11 cellular contexts compared by ENCODE assay signal in the genomic region with DNA sequence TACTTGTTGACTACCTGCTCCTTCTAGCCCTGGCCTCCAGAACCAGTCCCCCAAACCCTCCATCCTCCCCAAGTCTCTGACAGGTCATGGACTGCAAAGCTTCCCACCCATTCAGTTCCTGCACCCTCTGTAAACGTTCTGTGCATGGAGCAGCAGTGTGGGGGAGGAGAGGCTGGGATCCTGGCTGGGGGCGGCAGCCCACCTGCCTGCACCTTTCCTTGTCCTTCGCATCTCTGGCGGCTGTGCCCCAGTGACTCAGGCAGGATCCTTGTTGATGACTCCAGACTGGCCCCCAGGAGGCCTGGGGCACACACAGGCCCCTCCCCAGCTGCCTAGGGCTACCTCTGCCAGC. TPM values are rescaled to one million over a fixed set of nuclear protein-coding genes. Genes with fewer than 3 reads are reported as not detected.
A peak's percentile ranks its signal among the peaks of the same experiment; 100 is the strongest.
DNase-seq lines count a peak whose midpoint lies in the region; ATAC-seq, FAIRE-seq and TF ChIP-seq lines count a peak whose summit lies in the region.
"Had no signal": no experiment of that assay in that cellular context is flagged by ENCODE, and none has a peak within 500 bp of the region (broad histone marks: within the 10 kb centered on the region; RNA-seq: fewer than 3 reads in every experiment).

No MANE protein-coding gene starts in this region.

- no peak overlapping the region for H2BK20ac ChIP-seq in IMR-90 (ENCODE audit: low read depth, low read length)

- H3K27me3 ChIP-seq in IMR-90 (ENCODE audit: control insufficient read depth, insufficient read depth, low read length): no peaks in the 10 kb centered on the region; the same call in 1 of the 2 replicates
- H3K27me3 ChIP-seq in naive thymus-derived CD4-positive, alpha-beta T cell (ENCODE audit: control insufficient read depth in 2 of 2, insufficient read depth in 2 of 2, low read length in 2 of 2): no peaks in the 10 kb centered on the region
- H3K27me3 ChIP-seq: MG63 had no signal

- H3K27ac ChIP-seq in IMR-90 (ENCODE audit: insufficient read depth, low read length): no peak overlapping the region
- no peak overlapping the region for H3K27ac ChIP-seq in naive thymus-derived CD4-positive, alpha-beta T cell (ENCODE audit: low read depth, low read length)
- H3K27ac ChIP-seq: esophagus squamous epithelium had no signal

- no peak overlapping the region for H3K18ac ChIP-seq in IMR-90 (ENCODE audit: low read depth, low read length)

- no peak overlapping the region for H2BK15ac ChIP-seq in IMR-90 (ENCODE audit: low read depth, low read length)

- H4K5ac ChIP-seq in IMR-90 (ENCODE audit: low read depth, low read length): no peak overlapping the region

- H2BK5ac ChIP-seq in IMR-90 (ENCODE audit: low read depth, low read length, poor library complexity, severe bottlenecking): no peak overlapping the region

- H3K4me1 Mint-ChIP-seq in Calu3 (ENCODE audit: low read depth, unreplicated experiment) (peaks cover 40% of the 10 kb centered on the region), CD14-positive monocyte (peaks cover 28% of the 10 kb centered on the region)
- peaks cover 18% of the 10 kb centered on the region for H3K4me1 Mint-ChIP-seq in activated naive CD8-positive, alpha-beta T cell treated with anti-CD3 and anti-CD28 coated beads, Interleukin-2, amount 50 U/mL, for 24 hours
- H3K4me1 Mint-ChIP-seq in naive thymus-derived CD4-positive, alpha-beta T cell: peaks cover 9 to 29% (median 14%) of the 10 kb centered on the region in 7 donors

- H3K27me3 Mint-ChIP-seq in Calu3 (ENCODE audit: unreplicated experiment) (no peaks in the 10 kb centered on the region), CD14-positive monocyte (ENCODE audit: low read depth in 3 of 3) (peaks cover 3 to 14% (median 4%) of the 10 kb centered on the region in 3 donors)
- no peaks in the 10 kb centered on the region for H3K27me3 Mint-ChIP-seq in activated naive CD8-positive, alpha-beta T cell treated with anti-CD3 and anti-CD28 coated beads, Interleukin-2, amount 50 U/mL, for 24 hours
- H3K27me3 Mint-ChIP-seq in naive thymus-derived CD4-positive, alpha-beta T cell: peaks cover 0 to 2% (median 0%) of the 10 kb centered on the region in 5 donors

- POLR2A ChIA-PET in IMR-90 (lab: Charles Lee; ENCODE audit: unreplicated experiment): interaction anchor here (0.6 kb wide), 1 partner anchor 87 kb away, joined by 5 read pairs; no protein-coding TSS in a partner anchor
- POLR2A ChIA-PET in naive thymus-derived CD4-positive, alpha-beta T cell (lab: Charles Lee): interaction anchor here (1.2 to 3.2 kb wide), 4 partner anchors 9 to 22 kb away, joined by 3 to 17 read pairs (median 6); partner anchors contain the start of gene PAQR4

- dilution Hi-C loops in IMR-90 (cut with HindIII; ENCODE audit: low sequenced_read_pairs, unreplicated experiment): no loop called here

- H3K36me3 ChIP-seq in IMR-90 (ENCODE audit: control insufficient read depth, insufficient read depth, low read length): no peaks in the 10 kb centered on the region
- H3K36me3 ChIP-seq in naive thymus-derived CD4-positive, alpha-beta T cell (ENCODE audit: control insufficient read depth in 2 of 3, insufficient read depth in 3 of 3, low read length in 3 of 3): no peaks in the 10 kb centered on the region
- H3K36me3 ChIP-seq: esophagus squamous epithelium had no signal

- in situ Hi-C loops in IMR-90 (cut with MboI; ENCODE audit: low sequenced_read_pairs): no loop called here

- no peak overlapping the region for H3K4me2 ChIP-seq in IMR-90 (ENCODE audit: low read depth, low read length)
- H3K4me2 ChIP-seq: SK-N-SH had no signal

- H3K9me1 ChIP-seq in IMR-90 (ENCODE audit: insufficient read depth, low read length): 0 out of 2 replicates have a peak, but pooled peaks cover 4% of the 10 kb centered on the region

- DNase-seq in Calu3 (no peak), IMR-90 (no peak), frontal cortex (ENCODE audit: low spot score in 2 of 2) (no peak), cerebellar cortex (ENCODE audit: low spot score) (no peak), CD14-positive monocyte (ENCODE audit: low spot score) (no peak)
- DNase-seq in activated naive CD8-positive, alpha-beta T cell treated with anti-CD3 and anti-CD28 coated beads, Interleukin-2, amount 50 U/mL, for 24 hours: no peak
- DNase-seq in naive thymus-derived CD4-positive, alpha-beta T cell: no peak
- DNase-seq: DMS153, esophagus squamous epithelium, MG63, SK-N-SH had no signal

- peak overlapping the region; percentile 85 for H2AK9ac ChIP-seq in IMR-90 (replicated peaks; ENCODE audit: low read depth, low read length, poor library complexity)

- no peak overlapping the region for H2BK120ac ChIP-seq in IMR-90 (ENCODE audit: low read depth, low read length)

- TF ChIP-seq CTCF in Calu3 (IDR thresholded peaks at IDR 0.05; ENCODE audit: unreplicated experiment): no peak
- TF ChIP-seq CTCF in IMR-90 (conservative IDR thresholded peaks at IDR 0.05; ENCODE audit: low read depth, low read length): no peak
- TF ChIP-seq CTCF in CD14-positive monocyte (IDR thresholded peaks at IDR 0.05): no peak

- FAIRE-seq in frontal cortex (lab: Jason Lieb, UNC): no peak

- H4K20me1 ChIP-seq in IMR-90 (ENCODE audit: insufficient read depth, low read length): no peaks in the 10 kb centered on the region

- ATAC-seq in IMR-90 (ENCODE audit: low read depth): no peak
- ATAC-seq in activated naive CD8-positive, alpha-beta T cell treated with anti-CD3 and anti-CD28 coated beads, Interleukin-2, amount 50 U/mL, for 24 hours: no peak
- ATAC-seq in naive thymus-derived CD4-positive, alpha-beta T cell: no peak

- H3K36me3 Mint-ChIP-seq in Calu3 (ENCODE audit: insufficient read depth, unreplicated experiment) (peaks cover 37% of the 10 kb centered on the region), CD14-positive monocyte (no peaks in the 10 kb centered on the region)
- H3K36me3 Mint-ChIP-seq in activated naive CD8-positive, alpha-beta T cell treated with anti-CD3 and anti-CD28 coated beads, Interleukin-2, amount 50 U/mL, for 24 hours (ENCODE audit: low read depth): peaks cover 13% of the 10 kb centered on the region
- H3K36me3 Mint-ChIP-seq in naive thymus-derived CD4-positive, alpha-beta T cell: peaks cover 0 to 3% (median 0%) of the 10 kb centered on the region in 5 donors

- H3K4ac ChIP-seq in IMR-90 (ENCODE audit: low read depth, low read length): no peak overlapping the region

- BruUV-seq in Calu3 (replicated peaks; lab: Mats Ljungman, UMichigan) (no TSS peak), IMR-90 (replicated peaks; lab: Mats Ljungman, UMichigan) (no TSS peak)

- H3K56ac ChIP-seq in IMR-90 (ENCODE audit: extremely low read depth, insufficient read depth, low read length): no peak overlapping the region

- H3K9ac ChIP-seq in IMR-90 (ENCODE audit: low read depth, low read length): no peak overlapping the region
- H3K9ac ChIP-seq: SK-N-SH had no signal

- H4K8ac ChIP-seq in IMR-90 (ENCODE audit: low read depth in 2 of 2, low read length in 2 of 2): peak overlapping the region in 1 of 2 experiments; percentile 99; a peak in 1 of 4 replicates

- H3K9me3 Mint-ChIP-seq in Calu3 (ENCODE audit: low read depth, unreplicated experiment) (no peaks in the 10 kb centered on the region), CD14-positive monocyte (no peaks in the 10 kb centered on the region)
- H3K9me3 Mint-ChIP-seq in activated naive CD8-positive, alpha-beta T cell treated with anti-CD3 and anti-CD28 coated beads, Interleukin-2, amount 50 U/mL, for 24 hours: no peaks in the 10 kb centered on the region
- H3K9me3 Mint-ChIP-seq in naive thymus-derived CD4-positive, alpha-beta T cell: peaks cover 0 to 2% (median 0%) of the 10 kb centered on the region in 11 donors

- peak overlapping the region; percentile 61 for H3K27ac Mint-ChIP-seq in Calu3 (ENCODE audit: unreplicated experiment)
- H3K27ac Mint-ChIP-seq in activated naive CD8-positive, alpha-beta T cell treated with anti-CD3 and anti-CD28 coated beads, Interleukin-2, amount 50 U/mL, for 24 hours: peak overlapping the region; percentile 80
- peak overlapping the region in 4 of 9 donors; percentile 70 to 88 (median 82) for H3K27ac Mint-ChIP-seq in naive thymus-derived CD4-positive, alpha-beta T cell
- peak overlapping the region in 1 of 7 donors; percentile 59 for H3K27ac Mint-ChIP-seq in CD14-positive monocyte

- peak overlapping the region; percentile 74; the same call in 1 of the 2 replicates for H2AK5ac ChIP-seq in IMR-90 (ENCODE audit: low read depth, low read length)

- peaks cover 6% of the 10 kb centered on the region for H3K4me1 ChIP-seq in IMR-90 (ENCODE audit: control insufficient read depth, insufficient read depth, low read length)
- H3K4me1 ChIP-seq in naive thymus-derived CD4-positive, alpha-beta T cell (ENCODE audit: control insufficient read depth in 2 of 2, insufficient read depth in 2 of 2, low read length in 2 of 2): peaks cover 5 to 6% of the 10 kb centered on the region in 2 donors

- intact Hi-C loops in Calu3 (cut with micrococcal nuclease; ENCODE audit: unreplicated experiment) (no loop called here), IMR-90 (cut with micrococcal nuclease) (no loop called here), CD14-positive monocyte (cut with micrococcal nuclease) (loop anchor here in 1 of 2 donors (2.0 kb wide), 1 partner anchor 13 kb away; the partner anchor contains the start of gene PAQR4)
- intact Hi-C loops in naive thymus-derived CD4-positive, alpha-beta T cell (cut with micrococcal nuclease): loop anchor here (2.0 to 5.0 kb wide), 3 partner anchors 23 to 100 kb away; partner anchors contain the start of genes FLYWCH1 (in 1 of the 2) and FLYWCH2 (in 1 of the 2)

- 80% methylated on average over 2 of the region's 4 CpGs; no CpG with 5 or more reads in 1 of the 2 experiments for WGBS in IMR-90 (ENCODE audit: extremely low coverage in 2 of 2, insufficient read length in 1 of 2), 2 experiments

- CTCF ChIA-PET in Calu3 (lab: Charles Lee) (interaction anchor here (2.1 kb wide), 1 partner anchor 12 kb away, joined by 10 read pairs; no protein-coding TSS in a partner anchor), IMR-90 (lab: Yijun Ruan, JAX) (no interaction called here)
- CTCF ChIA-PET in naive thymus-derived CD4-positive, alpha-beta T cell (lab: Charles Lee): interaction anchor here (0.8 to 1.2 kb wide), 2 partner anchors 10 to 55 kb away, joined by 3 read pairs; no protein-coding TSS in a partner anchor

- no peak for TF ChIP-seq POLR2A in IMR-90 (IDR thresholded peaks at IDR 0.05; ENCODE audit: low read depth, low read length)

- no peaks in the 10 kb centered on the region for H3K9me3 ChIP-seq in IMR-90 (ENCODE audit: control insufficient read depth, insufficient read depth, low read length)
- H3K9me3 ChIP-seq in naive thymus-derived CD4-positive, alpha-beta T cell (ENCODE audit: control insufficient read depth in 2 of 3, low read length in 3 of 3): no peaks in the 10 kb centered on the region
- H3K9me3 ChIP-seq: esophagus squamous epithelium, MG63, SK-N-SH had no signal

- H4K91ac ChIP-seq in IMR-90 (ENCODE audit: insufficient read depth, low read depth, low read length): no peak overlapping the region

- no peak for TF ChIP-seq RAD21 in IMR-90 (IDR thresholded peaks at IDR 0.05; ENCODE audit: low read length)

- peaks cover 14 to 22% of the 10 kb centered on the region in 2 experiments for H3K79me1 ChIP-seq in IMR-90 (ENCODE audit: low read depth in 1 of 2, low read length in 2 of 2)

- no peak overlapping the region for H3K14ac ChIP-seq in IMR-90 (replicated peaks; ENCODE audit: low read depth, low read length)

- H2AFZ ChIP-seq in IMR-90 (replicated peaks; ENCODE audit: low read length, poor library complexity): peak overlapping the region; percentile 41

- H3K4me3 ChIP-seq in IMR-90 (ENCODE audit: insufficient read depth, low read depth, low read length): no peak overlapping the region
- H3K4me3 ChIP-seq in naive thymus-derived CD4-positive, alpha-beta T cell (ENCODE audit: low read length): no peak overlapping the region
- H3K4me3 ChIP-seq: esophagus squamous epithelium had no signal

- peak overlapping the region; percentile 15; the same call in 1 of the 2 replicates for H3K23ac ChIP-seq in IMR-90 (ENCODE audit: low read depth, low read length)

- H3K4me3 Mint-ChIP-seq in Calu3 (ENCODE audit: low read depth, unreplicated experiment) (peak overlapping the region; percentile 88), CD14-positive monocyte (no peak overlapping the region)
- peak overlapping the region; percentile 74 for H3K4me3 Mint-ChIP-seq in activated naive CD8-positive, alpha-beta T cell treated with anti-CD3 and anti-CD28 coated beads, Interleukin-2, amount 50 U/mL, for 24 hours
- H3K4me3 Mint-ChIP-seq in naive thymus-derived CD4-positive, alpha-beta T cell: peak overlapping the region; percentile 39 to 88 (median 76)

RNA-seq across cellular contexts. Expression of gene PKMYT1, which starts 1.6 kb away (rescaled TPM):
- total RNA-seq in Calu3 (2022) (91.2 and 107 TPM in 2 replicates), IMR-90 (2012; rRNA removed) (1.8 and 2.8 TPM in 2 replicates), frontal cortex (1.2 TPM)
- polyA plus RNA-seq in IMR-90 (2012; rRNA removed) (14.9 and 18.7 TPM in 2 replicates), CD14-positive monocyte (1 to 10 TPM; 3.0 to 3.2 TPM)
- polyA plus RNA-seq in IMR-90 (2012; cell fraction: cytosol; rRNA removed): 17.0 and 20.3 TPM in 2 replicates
- 21.6 and 96.5 TPM in 2 replicates for polyA plus RNA-seq in IMR-90 (2012; cell fraction: nucleus; rRNA removed; ENCODE audit: low replicate concordance)
- total RNA-seq in naive thymus-derived CD4-positive, alpha-beta T cell: 10 to 100 TPM in 1 of 5 experiments, under 1 TPM in 1, not detected in 3; 0.93 to 89.1 TPM
- polyA plus RNA-seq in naive thymus-derived CD4-positive, alpha-beta T cell: not detected

RNA-seq across cellular contexts. Expression of gene PAQR4, which starts 12.7 kb away (rescaled TPM):
- total RNA-seq in Calu3 (2022) (51.0 and 56.0 TPM in 2 replicates), IMR-90 (2012; rRNA removed) (2.2 TPM in 2 replicates), frontal cortex (18.3 TPM)
- polyA plus RNA-seq in IMR-90 (2012; rRNA removed) (10.0 and 10.1 TPM in 2 replicates), CD14-positive monocyte (1 to 10 TPM; 6.3 to 8.9 TPM)
- polyA plus RNA-seq in IMR-90 (2012; cell fraction: cytosol; rRNA removed): 8.9 and 10.0 TPM in 2 replicates
- 7.4 and 19.4 TPM in 2 replicates for polyA plus RNA-seq in IMR-90 (2012; cell fraction: nucleus; rRNA removed; ENCODE audit: low replicate concordance)
- total RNA-seq in naive thymus-derived CD4-positive, alpha-beta T cell: 10 to 100 TPM in 1 of 5 experiments, 1 to 10 TPM in 1, under 1 TPM in 3; 0.40 to 39.4 (median 0.79) TPM
- under 1 TPM in 1 of 2 donors, not detected in 1; 0.54 TPM for polyA plus RNA-seq in naive thymus-derived CD4-positive, alpha-beta T cell

RNA-seq across cellular contexts. Expression of gene KREMEN2, which starts 17.8 kb away (rescaled TPM):
- total RNA-seq in Calu3 (2022) (0.51 TPM in 1 of 2 replicates, not detected in the other), IMR-90 (2012; rRNA removed) (not detected in 2 replicates), frontal cortex (not detected)
- polyA plus RNA-seq in IMR-90 (2012; rRNA removed) (0.03 and 0.11 TPM in 2 replicates), CD14-positive monocyte (not detected)
- polyA plus RNA-seq in IMR-90 (2012; cell fraction: cytosol; rRNA removed): 0.09 and 0.18 TPM in 2 replicates
- polyA plus RNA-seq in IMR-90 (2012; cell fraction: nucleus; rRNA removed; ENCODE audit: low replicate concordance): 0.03 and 0.30 TPM in 2 replicates
- total RNA-seq in naive thymus-derived CD4-positive, alpha-beta T cell: not detected
- not detected for polyA plus RNA-seq in naive thymus-derived CD4-positive, alpha-beta T cell

RNA-seq across cellular contexts. Expression of gene CLDN9, which starts 30.8 kb away (rescaled TPM):
- total RNA-seq in Calu3 (2022) (13.5 and 17.8 TPM in 2 replicates), IMR-90 (2012; rRNA removed) (not detected in 2 replicates), frontal cortex (not detected)
- polyA plus RNA-seq in IMR-90 (2012; rRNA removed) (0.05 TPM in 1 of 2 replicates, not detected in the other), CD14-positive monocyte (not detected)
- 0.03 TPM in 1 of 2 replicates, not detected in the other for polyA plus RNA-seq in IMR-90 (2012; cell fraction: cytosol; rRNA removed)
- 0.15 and 0.82 TPM in 2 replicates for polyA plus RNA-seq in IMR-90 (2012; cell fraction: nucleus; rRNA removed; ENCODE audit: low replicate concordance)
- under 1 TPM in 2 of 5 experiments, not detected in 3; 0.15 to 0.37 TPM for total RNA-seq in naive thymus-derived CD4-positive, alpha-beta T cell
- polyA plus RNA-seq in naive thymus-derived CD4-positive, alpha-beta T cell: not detected
- total RNA-seq: esophagus squamous epithelium had no signal

RNA-seq across cellular contexts. Expression of gene CLDN6, which starts 36.1 kb away (rescaled TPM):
- 1.2 and 2.1 TPM in 2 replicates for total RNA-seq in Calu3 (2022)
- total RNA-seq in IMR-90 (2012; rRNA removed): not detected in 2 replicates
- 0.07 and 0.14 TPM in 2 replicates for polyA plus RNA-seq in IMR-90 (2012; rRNA removed)
- 0.16 TPM in 2 replicates for polyA plus RNA-seq in IMR-90 (2012; cell fraction: cytosol; rRNA removed)
- polyA plus RNA-seq in IMR-90 (2012; cell fraction: nucleus; rRNA removed; ENCODE audit: low replicate concordance): 0.31 and 0.32 TPM in 2 replicates
- total RNA-seq in naive thymus-derived CD4-positive, alpha-beta T cell: not detected
- polyA plus RNA-seq in naive thymus-derived CD4-positive, alpha-beta T cell: not detected
- 0.41 TPM for total RNA-seq in frontal cortex
- polyA plus RNA-seq in CD14-positive monocyte: not detected
- total RNA-seq: esophagus squamous epithelium had no signal

Comparison
In these comparisons a context has a peak if more than half of its experiments do, and no peak if none do; other contexts are left out.
1. H3K4me3 Mint-ChIP-seq: peak in Calu3 (single experiment), activated naive CD8-positive, alpha-beta T cell treated with anti-CD3 and anti-CD28 coated beads, Interleukin-2, amount 50 U/mL, for 24 hours (single experiment) and naive thymus-derived CD4-positive, alpha-beta T cell (10 of 10); none in CD14-positive monocyte (0 of 2).
2. intact Hi-C loops: an anchor here in naive thymus-derived CD4-positive, alpha-beta T cell (2.0 to 5.0 kb wide); none called in Calu3 and IMR-90.